In genomic region chr4:13294961-13295605, GRCh38 we compare ENCODE assay signal across 18 cellular contexts.
DNase-seq lines count a peak whose midpoint lies in the region; ATAC-seq, FAIRE-seq and TF ChIP-seq lines count a peak whose summit lies in the region.
"Had no signal": no experiment of that assay in that cellular context is flagged by ENCODE, and none has a peak within 500 bp of the region (broad histone marks: within the 10 kb centered on the region; RNA-seq: fewer than 3 reads in every experiment).

No MANE protein-coding gene starts in this region.

- no peak overlapping the region for H3K27ac Mint-ChIP-seq in MCF 10A (ENCODE audit: low read depth, unreplicated experiment)

- peaks cover under 1% of the 10 kb centered on the region for H3K4me1 Mint-ChIP-seq in MCF 10A (ENCODE audit: insufficient read depth, unreplicated experiment)

- H3K4me1 ChIP-seq in mammary epithelial cell (ENCODE audit: insufficient read depth, low read length) (no peaks in the 10 kb centered on the region), aorta (ENCODE audit: control insufficient read depth in 1 of 2, insufficient read depth in 2 of 2, low read length in 2 of 2) (no peaks in the 10 kb centered on the region), HAP-1 (no peaks in the 10 kb centered on the region)
- H3K4me1 ChIP-seq: Peyer's patch had no signal

- no peak overlapping the region for H3K4me3 Mint-ChIP-seq in MCF 10A (ENCODE audit: unreplicated experiment)

- no peak for TF ChIP-seq POLR2A in H54 (IDR thresholded peaks at IDR 0.05; ENCODE audit: low read depth, low read length)

- H3K9me3 ChIP-seq in mammary epithelial cell (replicated peaks; ENCODE audit: insufficient read depth, low read length) (no peaks in the 10 kb centered on the region), aorta (ENCODE audit: control insufficient read depth, low read length) (peaks cover 3% of the 10 kb centered on the region), HAP-1 (no peaks in the 10 kb centered on the region)
- H3K9me3 ChIP-seq: Peyer's patch had no signal

- no peak overlapping the region for H3K27ac ChIP-seq in mammary epithelial cell (ENCODE audit: insufficient read depth, low read depth, low read length)
- H3K27ac ChIP-seq in aorta (ENCODE audit: low read depth in 1 of 2, low read length in 2 of 2), result no peak overlapping the region
- H3K27ac ChIP-seq: C4-2B, Peyer's patch had no signal

- no peak overlapping the region for H3K4me2 ChIP-seq in mammary epithelial cell (ENCODE audit: insufficient read depth, low read depth, low read length)

- no peak overlapping the region for H2AFZ ChIP-seq in mammary epithelial cell (ENCODE audit: low read depth, low read length)

- 81% methylated on average over 5 of the region's 5 CpGs for WGBS in mammary epithelial cell (ENCODE audit: low coverage, missing lambda C conversion rate)
- 62 to 68% methylated on average over 5 of the region's 5 CpGs for WGBS in aorta, 2 donors

- H3K4me3 ChIP-seq in mammary epithelial cell (replicated peaks in 1 of 3; ENCODE audit: insufficient read depth in 1 of 3, low read depth in 2 of 3, low read length in 3 of 3) (no peak overlapping the region), fibroblast of mammary gland (ENCODE audit: control insufficient read depth, low read depth, low read length) (no peak overlapping the region), aorta (ENCODE audit: low read length in 2 of 2) (no peak overlapping the region), HAP-1 (no peak overlapping the region)
- H3K4me3 ChIP-seq: Peyer's patch had no signal

- no peaks in the 10 kb centered on the region for H3K79me2 ChIP-seq in mammary epithelial cell (ENCODE audit: insufficient read depth, low read length)

- BruUV-seq in mammary epithelial cell (replicated peaks; lab: Mats Ljungman, UMichigan) (no TSS peak), MCF 10A (replicated peaks; lab: Mats Ljungman, UMichigan) (no TSS peak)

- no peak overlapping the region for H3K9ac ChIP-seq in mammary epithelial cell (ENCODE audit: insufficient read depth, low read length)

- no peaks in the 10 kb centered on the region for H4K20me1 ChIP-seq in mammary epithelial cell (ENCODE audit: insufficient read depth, low read length)

- CTCF ChIA-PET in mammary epithelial cell (lab: Charles Lee; ENCODE audit: low non-redundant PET), result no interaction called here
- CTCF ChIA-PET in MCF 10A (lab: Yijun Ruan, JAX), result no interaction called here

- H3K27me3 ChIP-seq in mammary epithelial cell (ENCODE audit: insufficient read depth, low read length) (no peaks in the 10 kb centered on the region), aorta (ENCODE audit: control insufficient read depth in 1 of 2, insufficient read depth in 2 of 2, low read length in 1 of 2) (no peaks in the 10 kb centered on the region), HAP-1 (ENCODE audit: low read depth) (no peaks in the 10 kb centered on the region)
- H3K27me3 ChIP-seq: Peyer's patch had no signal

- in situ Hi-C loops in mammary epithelial cell (cut with MboI; ENCODE audit: low sequenced_read_pairs in 2 of 2), result no loop called here
- in situ Hi-C loops in HAP-1 (cut with MboI; ENCODE audit: low sequenced_read_pairs), result no loop called here

- H3K36me3 ChIP-seq in mammary epithelial cell (ENCODE audit: insufficient read depth, low read length), result no peaks in the 10 kb centered on the region
- no peaks in the 10 kb centered on the region for H3K36me3 ChIP-seq in aorta (ENCODE audit: control insufficient read depth in 1 of 2, insufficient read depth in 2 of 2, low read length in 1 of 2)
- H3K36me3 ChIP-seq in HAP-1 (replicated peaks), result no peaks in the 10 kb centered on the region
- H3K36me3 ChIP-seq: Peyer's patch had no signal

- dilution Hi-C loops in mammary epithelial cell (cut with HindIII; ENCODE audit: low sequenced_read_pairs), result no loop called here

- no peak for FAIRE-seq in H54 (lab: Jason Lieb, UNC)
- FAIRE-seq: GM18507 had no signal

- DNase-seq in mammary epithelial cell (peak; percentile 9), MCF 10A (ENCODE audit: unreplicated experiment) (no peak), fibroblast of mammary gland (ENCODE audit: low read depth) (peak; percentile 8), mucosa of gallbladder (ENCODE audit: low spot score) (peak; percentile 18), aorta (no peak), NCI-H2196 (lab: John Stamatoyannopoulos, UW; ENCODE audit: unreplicated experiment) (no peak), HAP-1 (ENCODE audit: low spot score in 2 of 2) (no peak), H54 (ENCODE audit: insufficient read length, low spot score) (no peak)
- DNase-seq: 8988T, COR-L47, DMS53, KBM-7, NCI-H1105, NCI-H1694 treated with DMSO at 0.1 percent for 48 hours, Peyer's patch, Right ventricle myocardium superior had no signal

- H3K27me3 Mint-ChIP-seq in MCF 10A (ENCODE audit: insufficient read depth, unreplicated experiment), result no peaks in the 10 kb centered on the region

- ATAC-seq in aorta (ENCODE audit: low FRiP score), result peak; percentile 38

- intact Hi-C loops in mammary epithelial cell (cut with micrococcal nuclease) (no loop called here), MCF 10A (cut with micrococcal nuclease) (no loop called here), aorta (cut with DNase I) (no loop called here)

- peaks cover 6% of the 10 kb centered on the region for H3K36me3 Mint-ChIP-seq in MCF 10A (ENCODE audit: insufficient read depth, unreplicated experiment)

- POLR2A ChIA-PET in MCF 10A (lab: Yijun Ruan, JAX), result interaction anchor here (0.6 kb wide), 1 partner anchor 9 kb away, joined by 4 read pairs; no protein-coding TSS in a partner anchor

- TF ChIP-seq CTCF in mammary epithelial cell (conservative IDR thresholded peaks at IDR 0.05 in 1 of 2, IDR thresholded peaks at IDR 0.05 in 1 of 2; ENCODE audit: extremely low read depth in 1 of 2, insufficient read depth in 1 of 2, low read depth in 1 of 2, low read length in 2 of 2) (no peak), MCF 10A (IDR thresholded peaks at IDR 0.05; ENCODE audit: unreplicated experiment) (no peak), fibroblast of mammary gland (conservative IDR thresholded peaks at IDR 0.05; ENCODE audit: control insufficient read depth, insufficient read depth, low read depth, low read length) (no peak)

- peaks cover 6% of the 10 kb centered on the region for H3K9me3 Mint-ChIP-seq in MCF 10A (ENCODE audit: unreplicated experiment)

Comparison
In these comparisons a context has a peak if more than half of its experiments do, and no peak if none do; other contexts are left out.
1. DNase-seq: peak in mammary epithelial cell (single experiment), fibroblast of mammary gland (single experiment) and mucosa of gallbladder (single experiment); none in MCF 10A (single experiment), aorta (0 of 2), NCI-H2196 (single experiment), HAP-1 (0 of 2) and H54 (single experiment).